ENCODE assay signal across 11 cellular contexts in the genomic region with DNA sequence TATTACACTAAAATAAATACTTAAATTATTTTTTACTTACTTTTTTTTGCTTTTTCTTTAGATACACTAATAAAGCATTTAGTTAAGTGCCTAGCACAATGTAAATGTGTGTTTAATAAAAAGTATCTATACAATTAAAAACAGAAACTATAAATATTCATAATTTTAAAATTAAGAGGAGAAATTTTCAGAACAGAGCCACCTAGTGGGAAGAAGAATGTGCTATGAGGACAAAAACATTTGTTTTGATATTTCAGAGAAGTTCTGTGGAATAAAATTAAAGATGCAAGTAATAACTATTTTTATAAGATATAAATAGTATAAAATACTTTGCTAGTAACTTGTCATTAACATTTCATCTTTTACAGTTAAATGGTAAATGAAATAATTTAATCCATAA.
A peak's percentile ranks its signal among the peaks of the same experiment; 100 is the strongest.
DNase-seq lines count a peak whose midpoint lies in the region; ATAC-seq and TF ChIP-seq lines count a peak whose summit lies in the region.
"Had no signal": no experiment of that assay in that cellular context is flagged by ENCODE, and none has a peak within 500 bp of the region (broad histone marks: within the 10 kb centered on the region; RNA-seq: fewer than 3 reads in every experiment).

No MANE protein-coding gene starts in this region.

- no peaks in the 10 kb centered on the region for H3K79me2 ChIP-seq in ACC112 (ENCODE audit: control insufficient read depth, insufficient read depth, low read length, unreplicated experiment)

- no peaks in the 10 kb centered on the region for H3K9me3 ChIP-seq in RWPE2 (ENCODE audit: severe bottlenecking)
- H3K9me3 ChIP-seq: esophagus squamous epithelium had no signal

- H3K4me3 ChIP-seq in ACC112 (ENCODE audit: low read depth, low read length) (no peak overlapping the region), RWPE2 (ENCODE audit: severe bottlenecking) (no peak overlapping the region), foreskin fibroblast (ENCODE audit: low read depth in 1 of 2, low read length in 2 of 2) (no peak overlapping the region)
- H3K4me3 ChIP-seq: esophagus squamous epithelium had no signal

- H3K27me3 ChIP-seq in ACC112 (ENCODE audit: insufficient read depth, low read length) (no peaks in the 10 kb centered on the region), RWPE2 (ENCODE audit: insufficient read depth, poor library complexity, severe bottlenecking) (no peaks in the 10 kb centered on the region)
- H3K27me3 ChIP-seq: esophagus squamous epithelium had no signal

- ATAC-seq in RWPE2 (ENCODE audit: low read depth), result no peak

- peak overlapping the region; percentile 33 for H2AFZ ChIP-seq in ACC112 (ENCODE audit: low read length, unreplicated experiment)

- peak; percentile 78 for TF ChIP-seq CTCF in RWPE2 (IDR thresholded peaks at IDR 0.05; ENCODE audit: poor library complexity, severe bottlenecking)
- peak; percentile 42 for TF ChIP-seq CTCF in foreskin fibroblast (IDR thresholded peaks at IDR 0.05; ENCODE audit: low read depth, low read length)

- H3K36me3 ChIP-seq in ACC112 (ENCODE audit: insufficient read depth, low read length) (no peaks in the 10 kb centered on the region), RWPE2 (ENCODE audit: low read depth) (no peaks in the 10 kb centered on the region)
- H3K36me3 ChIP-seq: esophagus squamous epithelium had no signal

- H3K27ac ChIP-seq in ACC112 (ENCODE audit: low read depth, low read length) (no peak overlapping the region), RWPE2 (ENCODE audit: poor library complexity, severe bottlenecking) (no peak overlapping the region)
- H3K27ac ChIP-seq: esophagus squamous epithelium had no signal

- no peaks in the 10 kb centered on the region for H3K4me1 ChIP-seq in ACC112 (ENCODE audit: control insufficient read depth, insufficient read depth, low read length, unreplicated experiment)
- H3K4me1 ChIP-seq in RWPE2 (ENCODE audit: insufficient read depth, poor library complexity, severe bottlenecking), result no peaks in the 10 kb centered on the region
- H3K4me1 ChIP-seq: esophagus squamous epithelium had no signal

- DNase-seq in ELR (ENCODE audit: low read depth), result peak; percentile 24
- DNase-seq in RWPE2 (ENCODE audit: low spot score), result no peak
- DNase-seq in foreskin fibroblast, result peak in 1 of 2 donors; percentile 8
- no peak for DNase-seq in SHP77 (lab: John Stamatoyannopoulos, UW)
- no peak for DNase-seq in NCI-H2196 treated with DMSO at 0.1 percent for 48 hours (lab: John Stamatoyannopoulos, UW; ENCODE audit: unreplicated experiment)
- no peak for DNase-seq in NCI-H526 (lab: John Stamatoyannopoulos, UW)
- DNase-seq in NK-92 treated with Interleukin-12 subunit alpha and Interleukin-12 subunit beta, amount 100 ng/mL, for 24 hours (lab: John Stamatoyannopoulos, UW), result no peak
- DNase-seq: activated CD4-positive, CD25-positive, alpha-beta regulatory T cell; esophagus squamous epithelium; NCI-H82 had no signal
